13 cellular contexts compared by ENCODE assay signal in genomic region chr14:26773906-26774593, GRCh38.
"Had no signal": no experiment of that assay in that cellular context is flagged by ENCODE, and none has a peak within 500 bp of the region (broad histone marks: within the 10 kb centered on the region; RNA-seq: fewer than 3 reads in every experiment).

No MANE protein-coding gene starts in this region.

- H3K9me3 ChIP-seq: colonic mucosa, psoas muscle, spleen had no signal

- H3K27ac ChIP-seq: colonic mucosa, psoas muscle, spleen had no signal

- H3K4me3 ChIP-seq: colonic mucosa, psoas muscle, spleen had no signal

- H3K36me3 ChIP-seq: colonic mucosa, spleen had no signal

- DNase-seq: activated CD4-positive, alpha-beta T cell treated with anti-CD3 and anti-CD28 coated beads for 48 hours; activated CD8-positive, alpha-beta memory T cell treated with anti-CD3 and anti-CD28 coated beads, Interleukin-2, amount 50 U/mL, for 48 hours; activated CD8-positive, alpha-beta T cell treated with anti-CD3 and anti-CD28 coated beads, Interleukin-2, amount 10 ng/mL, durations not matched to agents 7 days and 5 days; activated naive CD4-positive, alpha-beta T cell; activated naive CD8-positive, alpha-beta T cell treated with anti-CD3 and anti-CD28 coated beads, Interleukin-2, amount 50 U/mL, for 24 hours; colonic mucosa; effector CD8-positive, alpha-beta T cell; glutamatergic neuron; natural killer cell; nucleus accumbens; psoas muscle; spleen; stimulated activated CD4-positive, alpha-beta T cell treated with anti-CD3 and anti-CD28 coated beads, Interleukin-1b, Interleukin-23, amount 100 ng/mL, for 48 hours had no signal

- H3K4me1 ChIP-seq: colonic mucosa, psoas muscle, spleen had no signal

- H3K27me3 ChIP-seq: colonic mucosa, spleen had no signal
